Comparison of ENCODE assay signal across 1 cellular context in genomic region chr5:76689321-76690026, GRCh38.
A peak's percentile ranks its signal among the peaks of the same experiment; 100 is the strongest.
TF ChIP-seq lines count a peak whose summit lies in the region.

No MANE protein-coding gene starts in this region.

TF ChIP-seq in K562, 482 proteins besides CTCF, POLR2A, EP300 and RAD21 (continued from another document):
- TF ChIP-seq MAFK (IDR thresholded peaks at IDR 0.05; ENCODE audit: low read length): no peak
- TF ChIP-seq ETV5 (CRISPR knock-in tag; IDR thresholded peaks at IDR 0.05; ENCODE audit: low read depth): no peak
- TF ChIP-seq XRCC4 (IDR thresholded peaks at IDR 0.05; ENCODE audit: extremely low read depth, insufficient read depth, insufficient read length): no peak
- TF ChIP-seq TBP (optimal IDR thresholded peaks at IDR 0.05; ENCODE audit: low read depth, low read length): no peak
- TF ChIP-seq PTRF (tag; IDR thresholded peaks at IDR 0.05): no peak
- TF ChIP-seq STAG1 (CRISPR knock-in tag; IDR thresholded peaks at IDR 0.05; ENCODE audit: borderline replicate concordance): no peak
- TF ChIP-seq, protein P1, sequence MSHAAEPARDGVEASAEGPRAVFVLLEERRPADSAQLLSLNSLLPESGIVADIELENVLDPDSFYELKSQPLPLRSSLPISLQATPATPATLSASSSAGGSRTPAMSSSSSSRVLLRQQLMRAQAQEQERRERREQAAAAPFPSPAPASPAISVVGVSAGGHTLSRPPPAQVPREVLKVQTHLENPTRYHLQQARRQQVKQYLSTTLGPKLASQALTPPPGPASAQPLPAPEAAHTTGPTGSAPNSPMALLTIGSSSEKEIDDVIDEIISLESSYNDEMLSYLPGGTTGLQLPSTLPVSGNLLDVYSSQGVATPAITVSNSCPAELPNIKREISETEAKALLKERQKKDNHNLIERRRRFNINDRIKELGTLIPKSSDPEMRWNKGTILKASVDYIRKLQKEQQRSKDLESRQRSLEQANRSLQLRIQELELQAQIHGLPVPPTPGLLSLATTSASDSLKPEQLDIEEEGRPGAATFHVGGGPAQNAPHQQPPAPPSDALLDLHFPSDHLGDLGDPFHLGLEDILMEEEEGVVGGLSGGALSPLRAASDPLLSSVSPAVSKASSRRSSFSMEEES (CRISPR knock-in tag; IDR thresholded peaks at IDR 0.05): peak; percentile 69
- TF ChIP-seq, protein P2, sequence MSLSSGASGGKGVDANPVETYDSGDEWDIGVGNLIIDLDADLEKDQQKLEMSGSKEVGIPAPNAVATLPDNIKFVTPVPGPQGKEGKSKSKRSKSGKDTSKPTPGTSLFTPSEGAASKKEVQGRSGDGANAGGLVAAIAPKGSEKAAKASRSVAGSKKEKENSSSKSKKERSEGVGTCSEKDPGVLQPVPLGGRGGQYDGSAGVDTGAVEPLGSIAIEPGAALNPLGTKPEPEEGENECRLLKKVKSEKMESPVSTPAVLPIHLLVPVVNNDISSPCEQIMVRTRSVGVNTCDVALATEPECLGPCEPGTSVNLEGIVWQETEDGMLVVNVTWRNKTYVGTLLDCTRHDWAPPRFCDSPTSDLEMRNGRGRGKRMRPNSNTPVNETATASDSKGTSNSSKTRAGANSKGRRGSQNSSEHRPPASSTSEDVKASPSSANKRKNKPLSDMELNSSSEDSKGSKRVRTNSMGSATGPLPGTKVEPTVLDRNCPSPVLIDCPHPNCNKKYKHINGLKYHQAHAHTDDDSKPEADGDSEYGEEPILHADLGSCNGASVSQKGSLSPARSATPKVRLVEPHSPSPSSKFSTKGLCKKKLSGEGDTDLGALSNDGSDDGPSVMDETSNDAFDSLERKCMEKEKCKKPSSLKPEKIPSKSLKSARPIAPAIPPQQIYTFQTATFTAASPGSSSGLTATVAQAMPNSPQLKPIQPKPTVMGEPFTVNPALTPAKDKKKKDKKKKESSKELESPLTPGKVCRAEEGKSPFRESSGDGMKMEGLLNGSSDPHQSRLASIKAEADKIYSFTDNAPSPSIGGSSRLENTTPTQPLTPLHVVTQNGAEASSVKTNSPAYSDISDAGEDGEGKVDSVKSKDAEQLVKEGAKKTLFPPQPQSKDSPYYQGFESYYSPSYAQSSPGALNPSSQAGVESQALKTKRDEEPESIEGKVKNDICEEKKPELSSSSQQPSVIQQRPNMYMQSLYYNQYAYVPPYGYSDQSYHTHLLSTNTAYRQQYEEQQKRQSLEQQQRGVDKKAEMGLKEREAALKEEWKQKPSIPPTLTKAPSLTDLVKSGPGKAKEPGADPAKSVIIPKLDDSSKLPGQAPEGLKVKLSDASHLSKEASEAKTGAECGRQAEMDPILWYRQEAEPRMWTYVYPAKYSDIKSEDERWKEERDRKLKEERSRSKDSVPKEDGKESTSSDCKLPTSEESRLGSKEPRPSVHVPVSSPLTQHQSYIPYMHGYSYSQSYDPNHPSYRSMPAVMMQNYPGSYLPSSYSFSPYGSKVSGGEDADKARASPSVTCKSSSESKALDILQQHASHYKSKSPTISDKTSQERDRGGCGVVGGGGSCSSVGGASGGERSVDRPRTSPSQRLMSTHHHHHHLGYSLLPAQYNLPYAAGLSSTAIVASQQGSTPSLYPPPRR (CRISPR knock-in tag; IDR thresholded peaks at IDR 0.05; ENCODE audit: borderline replicate concordance): no peak
- no peak for TF ChIP-seq BHLHE40 (IDR thresholded peaks at IDR 0.05; ENCODE audit: low read length)
- no peak for TF ChIP-seq TAF15 (IDR thresholded peaks at IDR 0.05; ENCODE audit: low read depth, low read length)
